31 cellular contexts compared by ENCODE assay signal in the genomic region with DNA sequence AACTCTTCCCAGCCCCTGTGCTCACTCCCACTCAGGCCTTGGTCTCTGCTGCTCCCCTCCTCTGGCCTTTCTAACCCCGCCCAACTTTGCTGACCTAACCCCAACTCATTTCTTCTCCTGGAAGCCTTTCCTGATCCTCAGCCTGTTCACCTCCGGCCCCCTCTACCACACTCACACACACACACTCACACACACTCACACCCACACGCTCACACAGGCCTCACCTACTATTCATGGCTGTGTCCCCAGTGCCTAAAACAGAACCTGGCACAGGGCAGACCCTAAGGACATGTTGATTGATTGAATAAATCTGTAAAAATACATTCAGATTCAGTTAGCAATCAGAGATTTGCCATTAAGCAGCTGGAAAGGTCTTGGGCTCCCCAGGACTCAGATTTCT. TPM values are rescaled to one million over a fixed set of nuclear protein-coding genes. Genes with fewer than 3 reads are reported as not detected.
"Had no signal": no experiment of that assay in that cellular context is flagged by ENCODE, and none has a peak within 500 bp of the region (broad histone marks: within the 10 kb centered on the region; RNA-seq: fewer than 3 reads in every experiment).

No MANE protein-coding gene starts in this region.

- DNase-seq: stimulated activated CD4-positive, alpha-beta T cell treated with anti-CD3 and anti-CD28 coated beads, Interleukin-2, amount 100 ng/mL, for 48 hours; stimulated activated CD4-positive, alpha-beta T cell treated with anti-CD3 and anti-CD28 coated beads, Interleukin-4, amount 100 ng/mL, for 1 hour; stimulated activated CD4-positive, alpha-beta T cell treated with anti-CD3 and anti-CD28 coated beads, Interleukin-4, amount 100 ng/mL, for 24 hours; stimulated activated CD4-positive, alpha-beta T cell treated with anti-CD3 and anti-CD28 coated beads, Interleukin-4, amount 100 ng/mL, for 4 hours; stimulated activated CD8-positive, alpha-beta memory T cell treated with anti-CD3 and anti-CD28 coated beads, Interleukin-4, amount 100 ng/mL, for 48 hours; stimulated activated naive B cell treated with anti-CD40 and anti-IgM and Interleukin-4, amounts not matched to agents 10 μg/mL and 1 μg/mL and 100 μg/mL, for 72 hours; stimulated activated naive CD4-positive, alpha-beta T cell; stimulated activated naive CD4-positive, alpha-beta T cell treated with Interleukin-2 at 50 U/mL for 16 hours; stimulated activated naive CD8-positive, alpha-beta T cell treated with anti-CD3 and anti-CD28 coated beads, Interleukin-15, amount 100 ng/mL, for 72 hours; stimulated activated naive CD8-positive, alpha-beta T cell treated with anti-CD3 and anti-CD28 coated beads, Interleukin-15, Interleukin-2, amounts not matched to agents 100 U/mL and 50 U/mL, for 24 hours; stomach; substantia nigra; testis; thyroid gland; tibial artery; transverse colon; trophoblast cell; upper lobe of left lung; upper lobe of right lung; uterus had no signal

- H3K4me1 ChIP-seq: stomach, suprapubic skin, testis, thyroid gland, tibial artery, tibial nerve, transverse colon, upper lobe of left lung, upper lobe of right lung, uterus, vagina had no signal

- H3K4me3 Mint-ChIP-seq: stimulated activated effector memory CD8-positive, alpha-beta T cell treated with anti-CD3 and anti-CD28 coated beads, Interleukin-12 subunit alpha, Interleukin-12 subunit beta, amount 100 ng/mL, for 72 hours; stimulated activated memory B cell treated with anti-CD40 and anti-IgM and Interleukin-4, amounts not matched to agents 10 μg/mL and 1 μg/mL and 100 μg/mL, for 72 hours; stimulated activated naive B cell treated with anti-CD40 and anti-IgM and Interleukin-4, amounts not matched to agents 10 μg/mL and 1 μg/mL and 100 μg/mL, for 72 hours; stimulated activated naive CD8-positive, alpha-beta T cell treated with anti-CD3 and anti-CD28 coated beads, Interleukin-15, amount 100 ng/mL, for 72 hours; stimulated activated naive CD8-positive, alpha-beta T cell treated with anti-CD3 and anti-CD28 coated beads, Interleukin-15, Interleukin-2, amounts not matched to agents 100 ng/mL and 50 ng/mL, for 24 hours; type B pancreatic cell had no signal

- H3K4me3 ChIP-seq: stomach, suprapubic skin, testis, thoracic aorta, thyroid gland, tibial artery, tibial nerve, transverse colon, upper lobe of left lung, upper lobe of right lung, uterus, vagina had no signal

- H3K27ac ChIP-seq: stomach, suprapubic skin, testis, thoracic aorta, thyroid gland, tibial artery, tibial nerve, transverse colon, upper lobe of left lung, upper lobe of right lung, uterus, vagina had no signal

- H3K9me3 Mint-ChIP-seq: stimulated activated effector memory CD8-positive, alpha-beta T cell treated with anti-CD3 and anti-CD28 coated beads, Interleukin-12 subunit alpha, Interleukin-12 subunit beta, amount 100 ng/mL, for 72 hours; stimulated activated naive CD8-positive, alpha-beta T cell treated with anti-CD3 and anti-CD28 coated beads, Interleukin-15, Interleukin-2, amounts not matched to agents 100 ng/mL and 50 ng/mL, for 24 hours; type B pancreatic cell had no signal

- H3K9me3 ChIP-seq: stomach, suprapubic skin, testis, thoracic aorta, thyroid gland, tibial artery, tibial nerve, transverse colon, upper lobe of left lung, upper lobe of right lung, uterus, vagina had no signal

- ATAC-seq: stimulated activated effector memory CD8-positive, alpha-beta T cell treated with anti-CD3 and anti-CD28 coated beads, Interleukin-12 subunit alpha, Interleukin-12 subunit beta, amount 100 ng/mL, for 72 hours; stimulated activated memory B cell treated with anti-CD40 and anti-IgM and Interleukin-4, amounts not matched to agents 10 μg/mL and 1 μg/mL and 100 μg/mL, for 72 hours; stimulated activated naive B cell treated with anti-CD40 and anti-IgM and Interleukin-4, amounts not matched to agents 10 μg/mL and 1 μg/mL and 100 μg/mL, for 72 hours; stimulated activated naive CD8-positive, alpha-beta T cell treated with anti-CD3 and anti-CD28 coated beads, Interleukin-15, amount 100 ng/mL, for 72 hours; stimulated activated naive CD8-positive, alpha-beta T cell treated with anti-CD3 and anti-CD28 coated beads, Interleukin-15, Interleukin-2, amounts not matched to agents 100 U/mL and 50 U/mL, for 24 hours; upper lobe of right lung had no signal

- H3K27ac Mint-ChIP-seq: stimulated activated effector memory CD8-positive, alpha-beta T cell treated with anti-CD3 and anti-CD28 coated beads, Interleukin-12 subunit alpha, Interleukin-12 subunit beta, amount 100 ng/mL, for 72 hours; stimulated activated memory B cell treated with anti-CD40 and anti-IgM and Interleukin-4, amounts not matched to agents 10 μg/mL and 1 μg/mL and 100 μg/mL, for 72 hours; stimulated activated naive B cell treated with anti-CD40 and anti-IgM and Interleukin-4, amounts not matched to agents 10 μg/mL and 1 μg/mL and 100 μg/mL, for 72 hours; stimulated activated naive CD8-positive, alpha-beta T cell treated with anti-CD3 and anti-CD28 coated beads, Interleukin-15, Interleukin-2, amounts not matched to agents 100 ng/mL and 50 ng/mL, for 24 hours; type B pancreatic cell had no signal

- H3K36me3 Mint-ChIP-seq: stimulated activated effector memory CD8-positive, alpha-beta T cell treated with anti-CD3 and anti-CD28 coated beads, Interleukin-12 subunit alpha, Interleukin-12 subunit beta, amount 100 ng/mL, for 72 hours; stimulated activated memory B cell treated with anti-CD40 and anti-IgM and Interleukin-4, amounts not matched to agents 10 μg/mL and 1 μg/mL and 100 μg/mL, for 72 hours; stimulated activated naive B cell treated with anti-CD40 and anti-IgM and Interleukin-4, amounts not matched to agents 10 μg/mL and 1 μg/mL and 100 μg/mL, for 72 hours; type B pancreatic cell had no signal

- H3K4me1 Mint-ChIP-seq: stimulated activated effector memory CD8-positive, alpha-beta T cell treated with anti-CD3 and anti-CD28 coated beads, Interleukin-12 subunit alpha, Interleukin-12 subunit beta, amount 100 ng/mL, for 72 hours; stimulated activated memory B cell treated with anti-CD40 and anti-IgM and Interleukin-4, amounts not matched to agents 10 μg/mL and 1 μg/mL and 100 μg/mL, for 72 hours; stimulated activated naive CD8-positive, alpha-beta T cell treated with anti-CD3 and anti-CD28 coated beads, Interleukin-15, amount 100 ng/mL, for 72 hours had no signal

- H3K36me3 ChIP-seq: stomach, suprapubic skin, thoracic aorta, thyroid gland, tibial artery, tibial nerve, transverse colon, upper lobe of left lung, upper lobe of right lung, uterus, vagina had no signal

- H3K27me3 ChIP-seq: testis, thyroid gland, upper lobe of left lung, uterus, vagina had no signal

RNA-seq across cellular contexts. Expression of a gene that starts 28.5 kb away (rescaled TPM):
- total RNA-seq: subcutaneous adipose tissue, thoracic aorta, thyroid gland, tibial nerve, transverse colon, upper lobe of left lung, upper lobe of right lung, ureter, urinary bladder, vagina had no signal
- polyA plus RNA-seq: stomach, urinary bladder had no signal
